9 cellular contexts compared by ENCODE assay signal in the genomic region with DNA sequence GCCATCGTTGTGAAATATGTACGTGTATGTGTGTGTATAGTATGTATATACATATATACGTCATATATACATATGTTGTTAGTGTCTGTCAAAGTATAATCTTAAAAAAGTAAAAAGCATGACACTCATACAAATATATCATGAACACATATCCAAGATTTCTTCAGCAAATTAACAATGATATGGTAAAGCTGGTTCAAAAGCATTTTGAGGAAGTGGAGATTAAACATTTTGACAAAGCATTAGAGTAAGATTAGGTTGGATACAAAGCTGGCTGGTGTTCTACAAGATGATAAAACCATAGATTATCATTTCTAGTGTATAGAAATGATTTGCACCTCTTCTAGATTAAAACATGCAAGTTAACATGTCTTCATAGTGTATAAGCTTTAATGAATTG. TPM values are rescaled to one million over a fixed set of nuclear protein-coding genes. Genes with fewer than 3 reads are reported as not detected.
DNase-seq lines count a peak whose midpoint lies in the region; ATAC-seq lines count a peak whose summit lies in the region.
"Had no signal": no experiment of that assay in that cellular context is flagged by ENCODE, and none has a peak within 500 bp of the region (broad histone marks: within the 10 kb centered on the region; RNA-seq: fewer than 3 reads in every experiment).

No MANE protein-coding gene starts in this region.

- H3K4me1 ChIP-seq in iPS-20b (ENCODE audit: insufficient read depth, low read length), result peaks cover 3% of the 10 kb centered on the region; the same call in 1 of the 2 replicates

- no peaks in the 10 kb centered on the region for H3K9me3 ChIP-seq in iPS-20b (ENCODE audit: insufficient read depth, low read depth, low read length)

- H3K4me1 Mint-ChIP-seq in T-helper 2 cell treated with Interferon-gamma antibody and Interleukin-4, amounts not matched to agents 5 μg/mL and 100 μg/mL, for 36 hours (ENCODE audit: low read depth), result peaks cover 32% of the 10 kb centered on the region
- peaks cover 23% of the 10 kb centered on the region for H3K4me1 Mint-ChIP-seq in activated T-helper 17 cell treated with anti-CD3 and anti-CD28 coated beads, Interleukin-2, amount 50 U/mL, for 72 hours

- no peak for DNase-seq in T-helper 2 cell treated with Interferon-gamma antibody and Interleukin-4, amounts not matched to agents 5 μg/mL and 100 μg/mL, for 36 hours (ENCODE audit: low spot score)
- no peak for DNase-seq in T-helper 2 cell
- no peak for DNase-seq in substantia nigra (lab: John Stamatoyannopoulos, UW)
- DNase-seq in NOMO-1 treated with DMSO at 0.1 percent for 48 hours (lab: John Stamatoyannopoulos, UW; ENCODE audit: unreplicated experiment), result no peak
- no peak for DNase-seq in C1 segment of cervical spinal cord (lab: John Stamatoyannopoulos, UW)
- DNase-seq in NCI-H446 (lab: John Stamatoyannopoulos, UW), result no peak

- H3K36me3 Mint-ChIP-seq in T-helper 2 cell treated with Interferon-gamma antibody and Interleukin-4, amounts not matched to agents 5 μg/mL and 100 μg/mL, for 36 hours (ENCODE audit: low read depth), result peaks cover 17% of the 10 kb centered on the region
- H3K36me3 Mint-ChIP-seq in activated T-helper 17 cell treated with anti-CD3 and anti-CD28 coated beads, Interleukin-2, amount 50 U/mL, for 72 hours (ENCODE audit: low read depth), result peaks cover 29% of the 10 kb centered on the region

- peaks cover 6% of the 10 kb centered on the region for H3K27me3 ChIP-seq in iPS-20b (ENCODE audit: insufficient read depth, low read length)

- H3K9me3 Mint-ChIP-seq in T-helper 2 cell treated with Interferon-gamma antibody and Interleukin-4, amounts not matched to agents 5 μg/mL and 100 μg/mL, for 36 hours, result no peaks in the 10 kb centered on the region
- H3K9me3 Mint-ChIP-seq in activated T-helper 17 cell treated with anti-CD3 and anti-CD28 coated beads, Interleukin-2, amount 50 U/mL, for 72 hours, result no peaks in the 10 kb centered on the region

- no peak for ATAC-seq in activated T-helper 17 cell treated with anti-CD3 and anti-CD28 coated beads, Interleukin-2, amount 50 U/mL, for 72 hours (replicated peaks)

- H3K4me3 ChIP-seq in iPS-20b (ENCODE audit: low read length), result peak overlapping the region; percentile 89

- peaks cover 5% of the 10 kb centered on the region for H3K27me3 Mint-ChIP-seq in T-helper 2 cell treated with Interferon-gamma antibody and Interleukin-4, amounts not matched to agents 5 μg/mL and 100 μg/mL, for 36 hours (ENCODE audit: low read depth)
- no peaks in the 10 kb centered on the region for H3K27me3 Mint-ChIP-seq in activated T-helper 17 cell treated with anti-CD3 and anti-CD28 coated beads, Interleukin-2, amount 50 U/mL, for 72 hours

- H3K9ac ChIP-seq in iPS-20b (ENCODE audit: low read depth, low read length), result peak overlapping the region; percentile 91; the same call in 1 of the 2 replicates

- peak overlapping the region; percentile 88 for H3K4me3 Mint-ChIP-seq in T-helper 2 cell treated with Interferon-gamma antibody and Interleukin-4, amounts not matched to agents 5 μg/mL and 100 μg/mL, for 36 hours
- peak overlapping the region; percentile 85 for H3K4me3 Mint-ChIP-seq in activated T-helper 17 cell treated with anti-CD3 and anti-CD28 coated beads, Interleukin-2, amount 50 U/mL, for 72 hours

- peak overlapping the region; percentile 94 for H3K27ac Mint-ChIP-seq in T-helper 2 cell treated with Interferon-gamma antibody and Interleukin-4, amounts not matched to agents 5 μg/mL and 100 μg/mL, for 36 hours
- peak overlapping the region; percentile 87 for H3K27ac Mint-ChIP-seq in activated T-helper 17 cell treated with anti-CD3 and anti-CD28 coated beads, Interleukin-2, amount 50 U/mL, for 72 hours

- H3K36me3 ChIP-seq in iPS-20b (ENCODE audit: insufficient read depth, low read depth, low read length), result no peaks in the 10 kb centered on the region

- H3K27ac ChIP-seq in iPS-20b (ENCODE audit: low read length), result peak overlapping the region; percentile 72
- peak overlapping the region; percentile 98 for H3K27ac ChIP-seq in substantia nigra (ENCODE audit: low read depth, low read length, poor library complexity, severe bottlenecking)

RNA-seq across cellular contexts. Expression of gene NUDCD3, which starts 0.8 kb away (rescaled TPM):
- total RNA-seq in activated T-helper 17 cell treated with anti-CD3 and anti-CD28 coated beads, Interleukin-2, amount 50 U/mL, for 72 hours, result 100 to 1,000 TPM in 1 of 2 donors, 10 to 100 TPM in 1; 96.4 to 101 TPM

RNA-seq across cellular contexts. Expression of gene NPC1L1, which starts 49.9 kb away (rescaled TPM):
- under 1 TPM in 1 of 2 donors, not detected in 1; 0.32 TPM for total RNA-seq in activated T-helper 17 cell treated with anti-CD3 and anti-CD28 coated beads, Interleukin-2, amount 50 U/mL, for 72 hours
- total RNA-seq: cerebellum had no signal
